Comparison of ENCODE assay signal across 8 cellular contexts in the genomic region with DNA sequence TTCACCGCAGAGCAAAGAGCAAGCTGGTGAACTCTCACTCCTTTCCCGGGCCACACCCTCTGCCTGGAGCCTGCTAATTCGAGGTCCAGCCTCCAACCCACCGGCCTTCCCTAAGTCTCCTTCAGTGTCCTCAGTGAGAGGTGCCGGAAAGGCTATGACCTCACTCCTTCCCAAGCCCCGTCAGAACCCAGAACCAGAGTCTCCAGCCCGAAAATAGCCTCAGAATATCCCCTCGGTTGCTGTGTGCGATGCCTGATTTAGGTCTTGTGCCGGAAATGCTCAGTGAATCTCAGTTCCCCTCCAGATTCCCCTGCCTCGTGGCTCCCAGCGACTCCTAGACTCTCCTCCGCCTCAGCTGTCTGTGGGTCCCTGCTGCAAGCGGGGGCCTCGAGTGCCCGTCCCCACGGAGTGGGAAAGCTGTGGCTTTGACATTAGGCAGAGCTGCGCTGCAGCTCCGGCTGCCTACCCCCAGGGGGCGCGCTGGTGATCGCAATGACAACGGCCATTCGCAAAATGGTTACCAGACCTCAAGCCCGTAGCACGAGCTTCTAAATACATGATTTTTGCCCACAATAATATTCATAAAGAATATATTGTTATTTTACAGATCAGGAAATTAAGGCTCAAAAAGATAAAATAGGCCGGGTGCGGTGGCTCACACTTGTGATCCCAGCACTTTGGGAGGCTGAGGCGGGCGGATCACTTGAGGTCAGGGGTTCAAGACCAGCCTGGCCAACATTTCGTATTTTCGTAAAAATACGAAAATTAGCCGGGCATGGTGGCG. TPM values are rescaled to one million over a fixed set of nuclear protein-coding genes. Genes with fewer than 3 reads are reported as not detected.
A peak's percentile ranks its signal among the peaks of the same experiment; 100 is the strongest.
DNase-seq lines count a peak whose midpoint lies in the region; ATAC-seq and TF ChIP-seq lines count a peak whose summit lies in the region.

No MANE protein-coding gene starts in this region.

- H3K4me1 Mint-ChIP-seq in T-helper 17 cell = peaks cover 13% of the 10 kb centered on the region

- H3K9ac ChIP-seq in HUES64 (ENCODE audit: low read depth, low read length) = no peak overlapping the region

- H3K27ac ChIP-seq in HUES64 (ENCODE audit: low read depth, low read length) (no peak overlapping the region), right cardiac atrium (ENCODE audit: low read length) (no peak overlapping the region), vagina (no peak overlapping the region)

- H3K27me3 Mint-ChIP-seq in T-helper 17 cell = peaks cover 27% of the 10 kb centered on the region

- peak; percentile 76 to 81 (median 79) for TF ChIP-seq CTCF in vagina (IDR thresholded peaks at IDR 0.05)

- peak overlapping the region; percentile 41 for H3K4me3 ChIP-seq in HUES64 (ENCODE audit: low read length)
- no peak overlapping the region for H3K4me3 ChIP-seq in right cardiac atrium (ENCODE audit: low read length)
- peak overlapping the region; percentile 12 to 26 for H3K4me3 ChIP-seq in vagina

- H3K9me3 ChIP-seq in HUES64 (ENCODE audit: insufficient read depth, low read depth, low read length) (no peaks in the 10 kb centered on the region), T-helper 17 cell (ENCODE audit: control insufficient read depth, low read length, poor library complexity, severe bottlenecking) (no peaks in the 10 kb centered on the region), right cardiac atrium (ENCODE audit: control insufficient read depth, low read length) (no peaks in the 10 kb centered on the region), vagina (no peaks in the 10 kb centered on the region)

- peaks cover 16% of the 10 kb centered on the region for H3K27me3 ChIP-seq in HUES64 (ENCODE audit: insufficient read depth, low read length)
- H3K27me3 ChIP-seq in right cardiac atrium (ENCODE audit: control insufficient read depth, insufficient read depth) = no peaks in the 10 kb centered on the region
- H3K27me3 ChIP-seq in vagina = no peaks in the 10 kb centered on the region

- no peaks in the 10 kb centered on the region for H3K4me1 ChIP-seq in HUES64 (ENCODE audit: insufficient read depth, low read length)
- H3K4me1 ChIP-seq in right cardiac atrium (ENCODE audit: control insufficient read depth, insufficient read depth, low read length) = no peaks in the 10 kb centered on the region
- peaks cover 10% of the 10 kb centered on the region for H3K4me1 ChIP-seq in vagina

- H3K4me3 Mint-ChIP-seq in T-helper 17 cell = peak overlapping the region; percentile 80

- peak; percentile 5 for DNase-seq in DMS 273 treated with DMSO at 0.1 percent for 48 hours (lab: John Stamatoyannopoulos, UW)
- peak; percentile 49 to 66 (median 57) for DNase-seq in T-helper 17 cell
- DNase-seq in amniotic stem cell (lab: John Stamatoyannopoulos, UW) = peak; percentile 3
- DNase-seq in right cardiac atrium = peak; percentile 80 to 94 (median 92)
- peak; percentile 43 for DNase-seq in renal cortical epithelial cell (ENCODE audit: low read depth)
- DNase-seq in vagina (ENCODE audit: extremely low spot score in 2 of 2) = no peak

- WGBS in HUES64 = 24% methylated on average over 34 of the region's 35 CpGs
- 19% methylated on average over 35 of the region's 35 CpGs for WGBS in right cardiac atrium

- no peaks in the 10 kb centered on the region for H3K36me3 ChIP-seq in HUES64 (ENCODE audit: insufficient read depth, low read length)
- H3K36me3 ChIP-seq in vagina = no peaks in the 10 kb centered on the region

- no peak overlapping the region for H3K27ac Mint-ChIP-seq in T-helper 17 cell

- TF ChIP-seq POLR2A in vagina (IDR thresholded peaks at IDR 0.05) = no peak

- ATAC-seq in T-helper 17 cell (peak; percentile 77), right cardiac atrium (peak; percentile 71 to 81), HG03342 (IDR thresholded peaks at IDR 0.05; ENCODE audit: unreplicated experiment) (no peak)

- intact Hi-C loops in right cardiac atrium (cut with DNase I) (loop anchor here in 1 of 4 donors (2.0 kb wide), 1 partner anchor 20 kb away; no protein-coding TSS in a partner anchor), vagina (cut with DNase I) (no loop called here)

- H3K36me3 Mint-ChIP-seq in T-helper 17 cell (ENCODE audit: low read depth) = peaks cover 2% of the 10 kb centered on the region

RNA-seq across cellular contexts. Expression of a gene that starts 4.2 kb away (rescaled TPM):
- 0.05 TPM for polyA plus RNA-seq in HUES64 (2013, experiment 1 of 2)
- polyA plus RNA-seq in HUES64 (2013, experiment 2 of 2) = 0.06 TPM
- total RNA-seq in T-helper 17 cell (not detected), right cardiac atrium (under 1 TPM in 1 of 4 donors, not detected in 3; 0.06 TPM), renal cortical epithelial cell (0.35 TPM in 1 of 2 replicates, not detected in the other), vagina (not detected)
- 0.02 TPM for polyA plus RNA-seq in right cardiac atrium

RNA-seq across cellular contexts. Expression of a gene that starts 46.6 kb away (rescaled TPM):
- 0.35 TPM for polyA plus RNA-seq in HUES64 (2013, experiment 1 of 2)
- 0.44 TPM for polyA plus RNA-seq in HUES64 (2013, experiment 2 of 2)
- 1 to 10 TPM in 1 of 2 donors, under 1 TPM in 1; 0.37 to 2.6 TPM for total RNA-seq in T-helper 17 cell
- under 1 TPM; 0.18 to 0.37 (median 0.34) TPM for total RNA-seq in right cardiac atrium
- polyA plus RNA-seq in right cardiac atrium = 0.18 TPM
- total RNA-seq in renal cortical epithelial cell = 0.40 and 0.87 TPM in 2 replicates
- total RNA-seq in vagina = 2.2 TPM

Comparison
In these comparisons a context has a peak if more than half of its experiments do, and no peak if none do; other contexts are left out.
1. DNase-seq: peak in DMS 273 treated with DMSO at 0.1 percent for 48 hours (single experiment), T-helper 17 cell (3 of 3), amniotic stem cell (single experiment), right cardiac atrium (3 of 3) and renal cortical epithelial cell (single experiment); none in vagina (0 of 2).